Comparison of ENCODE assay signal across 12 cellular contexts in the genomic region with DNA sequence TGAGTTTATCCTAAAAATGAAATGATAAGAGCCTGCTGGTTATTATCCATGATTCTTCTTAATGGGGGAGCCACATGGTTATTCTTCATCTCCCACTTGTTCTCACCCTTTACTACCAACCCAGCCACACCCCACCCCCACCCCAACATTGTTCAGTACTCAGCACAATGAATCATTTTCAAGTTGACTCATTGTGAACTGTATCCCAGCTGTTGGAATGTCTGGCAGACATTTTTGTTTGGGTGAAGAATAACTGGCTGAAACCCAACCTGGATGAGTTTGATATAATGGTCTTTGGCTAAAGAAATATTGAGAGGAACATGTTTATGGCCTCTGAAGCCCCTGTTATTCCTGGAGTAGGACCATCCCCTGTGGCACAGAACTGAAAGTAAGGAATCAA.
DNase-seq lines count a peak whose midpoint lies in the region; ATAC-seq and TF ChIP-seq lines count a peak whose summit lies in the region.
"Had no signal": no experiment of that assay in that cellular context is flagged by ENCODE, and none has a peak within 500 bp of the region (broad histone marks: within the 10 kb centered on the region; RNA-seq: fewer than 3 reads in every experiment).

No MANE protein-coding gene starts in this region.

- H3K9me3 ChIP-seq in body of pancreas = no peaks in the 10 kb centered on the region
- H3K9me3 ChIP-seq: thyroid gland had no signal

- intact Hi-C loops in body of pancreas (cut with DNase I) = no loop called here

- TF ChIP-seq POLR2A in body of pancreas (IDR thresholded peaks at IDR 0.05) = no peak
- no peak for TF ChIP-seq POLR2A in erythroblast (IDR thresholded peaks at IDR 0.05; ENCODE audit: low read length)

- TF ChIP-seq CTCF in AG09309 (IDR thresholded peaks at IDR 0.05; ENCODE audit: control insufficient read depth, insufficient read depth, low read depth, low read length, missing control alignments) (no peak), body of pancreas (IDR thresholded peaks at IDR 0.05) (no peak)

- peaks cover 7% of the 10 kb centered on the region for H3K4me1 ChIP-seq in body of pancreas
- H3K4me1 ChIP-seq: thyroid gland had no signal

- DNase-seq in AG09309 (ENCODE audit: low read depth) (peak; percentile 50), LoVo (ENCODE audit: low spot score) (peak; percentile 50), body of pancreas (no peak), kidney tubule cell (ENCODE audit: low spot score) (peak; percentile 87), erythroblast (lab: John Stamatoyannopoulos, UW) (no peak), hippocampal formation (lab: John Stamatoyannopoulos, UW) (no peak), T1000 (lab: John Stamatoyannopoulos, UW) (no peak)
- DNase-seq: NCI-H2081; stimulated activated CD4-positive, alpha-beta T cell treated with anti-CD3 and anti-CD28 coated beads, Interleukin-4, amount 100 ng/mL, for 4 hours; thyroid gland had no signal

- ATAC-seq in body of pancreas (peak; percentile 40), GM21360 (IDR thresholded peaks at IDR 0.05; ENCODE audit: unreplicated experiment) (no peak)

- H3K27ac ChIP-seq in body of pancreas = no peak overlapping the region
- H3K27ac ChIP-seq: SK-N-MC, thyroid gland had no signal

- H3K4me3 ChIP-seq in AG09309 (ENCODE audit: control insufficient read depth, low read depth, low read length) (no peak overlapping the region), body of pancreas (no peak overlapping the region)
- H3K4me3 ChIP-seq: SK-N-MC, thyroid gland had no signal

- no peaks in the 10 kb centered on the region for H3K27me3 ChIP-seq in body of pancreas
- H3K27me3 ChIP-seq: thyroid gland had no signal

- no peaks in the 10 kb centered on the region for H3K36me3 ChIP-seq in body of pancreas (replicated peaks in 1 of 2; ENCODE audit: insufficient read depth in 1 of 2, low read depth in 2 of 2)
- H3K36me3 ChIP-seq: thyroid gland had no signal

Comparison
In these comparisons a context has a peak if more than half of its experiments do, and no peak if none do; other contexts are left out.
1. DNase-seq: peak in AG09309 (single experiment), LoVo (single experiment) and kidney tubule cell (single experiment); none in body of pancreas (0 of 4), erythroblast (0 of 2), hippocampal formation (0 of 2) and T1000 (single experiment).